23 cellular contexts compared by ENCODE assay signal in genomic region chr14:55482936-55483605, GRCh38. TPM values are rescaled to one million over a fixed set of nuclear protein-coding genes. Genes with fewer than 3 reads are reported as not detected.
DNase-seq lines count a peak whose midpoint lies in the region; ATAC-seq, FAIRE-seq and TF ChIP-seq lines count a peak whose summit lies in the region.
"Had no signal": no experiment of that assay in that cellular context is flagged by ENCODE, and none has a peak within 500 bp of the region (broad histone marks: within the 10 kb centered on the region; RNA-seq: fewer than 3 reads in every experiment).

No MANE protein-coding gene starts in this region.

- no peaks in the 10 kb centered on the region for H3K9me2 ChIP-seq in OCI-LY7 (ENCODE audit: insufficient read depth, low read length)

- no peak for TF ChIP-seq CTCF in RWPE2 (IDR thresholded peaks at IDR 0.05; ENCODE audit: poor library complexity, severe bottlenecking)
- TF ChIP-seq CTCF in endothelial cell of umbilical vein (IDR thresholded peaks at IDR 0.05; ENCODE audit: extremely low read depth in 1 of 2, insufficient read depth in 1 of 2, low read depth in 1 of 2, low read length in 2 of 2), result no peak
- TF ChIP-seq CTCF in OCI-LY7 (conservative IDR thresholded peaks at IDR 0.05; ENCODE audit: low read length), result no peak
- TF ChIP-seq CTCF in colonic mucosa (IDR thresholded peaks at IDR 0.05), result no peak
- TF ChIP-seq CTCF in vagina (IDR thresholded peaks at IDR 0.05), result no peak

- no peak overlapping the region for H2AFZ ChIP-seq in endothelial cell of umbilical vein (ENCODE audit: low read depth, low read length)
- H2AFZ ChIP-seq in neuron (ENCODE audit: low read depth, low read length), result peak overlapping the region; percentile 36
- H2AFZ ChIP-seq in OCI-LY7 (ENCODE audit: low read length), result no peak overlapping the region
- H2AFZ ChIP-seq: GM23338 had no signal

- no peaks in the 10 kb centered on the region for H4K20me1 ChIP-seq in endothelial cell of umbilical vein (replicated peaks; ENCODE audit: control insufficient read depth, extremely low read depth, insufficient read depth, low read length)
- H4K20me1 ChIP-seq in OCI-LY7 (ENCODE audit: insufficient read depth, low read length), result no peaks in the 10 kb centered on the region
- H4K20me1 ChIP-seq: BLaER1 had no signal

- FAIRE-seq in endothelial cell of umbilical vein (lab: Jason Lieb, UNC), result no peak

- H3K4me1 ChIP-seq in RWPE2 (ENCODE audit: insufficient read depth, poor library complexity, severe bottlenecking) (peaks cover 11% of the 10 kb centered on the region), endothelial cell of umbilical vein (ENCODE audit: control insufficient read depth, extremely low read depth, insufficient read depth, low read length) (peaks cover 3% of the 10 kb centered on the region), neuron (ENCODE audit: insufficient read depth, low read length) (peaks cover 11% of the 10 kb centered on the region), OCI-LY7 (ENCODE audit: insufficient read depth, low read length, poor library complexity, severe bottlenecking) (no peaks in the 10 kb centered on the region), colonic mucosa (no peaks in the 10 kb centered on the region), vagina (no peaks in the 10 kb centered on the region)
- H3K4me1 ChIP-seq: BLaER1, Peyer's patch had no signal

- H3K9ac ChIP-seq in endothelial cell of umbilical vein (replicated peaks; ENCODE audit: extremely low read depth, insufficient read depth, low read length) (no peak overlapping the region), colonic mucosa (ENCODE audit: low read depth in 2 of 2, low read length in 2 of 2) (no peak overlapping the region)
- H3K9ac ChIP-seq: BLaER1 had no signal

- H3K27me3 ChIP-seq in RWPE2 (ENCODE audit: insufficient read depth, poor library complexity, severe bottlenecking), result no peaks in the 10 kb centered on the region
- H3K27me3 ChIP-seq in endothelial cell of umbilical vein (ENCODE audit: control insufficient read depth in 2 of 2, insufficient read depth in 2 of 2, low read length in 2 of 2), result no peaks in the 10 kb centered on the region
- H3K27me3 ChIP-seq in neuron (ENCODE audit: insufficient read depth, low read length), result no peaks in the 10 kb centered on the region
- H3K27me3 ChIP-seq in colonic mucosa, result no peaks in the 10 kb centered on the region
- H3K27me3 ChIP-seq in vagina, result no peaks in the 10 kb centered on the region
- H3K27me3 ChIP-seq: BLaER1, Peyer's patch, SJSA1 had no signal

- CTCF ChIA-PET in endothelial cell of umbilical vein (lab: Charles Lee) (interaction anchor here (1.1 to 1.4 kb wide), 3 partner anchors 20 to 37 kb away, joined by 4 to 5 read pairs (median 4); no protein-coding TSS in a partner anchor), OCI-LY7 (lab: Charles Lee; ENCODE audit: unreplicated experiment) (no interaction called here)

- H3K4me3 ChIP-seq in RWPE2 (ENCODE audit: severe bottlenecking), result no peak overlapping the region
- no peak overlapping the region for H3K4me3 ChIP-seq in endothelial cell of umbilical vein (replicated peaks in 1 of 3; ENCODE audit: insufficient read depth in 1 of 3, low read depth in 1 of 3, low read length in 3 of 3)
- H3K4me3 ChIP-seq in neuron (ENCODE audit: low read length), result no peak overlapping the region
- H3K4me3 ChIP-seq in OCI-LY7 (ENCODE audit: low read depth, low read length, poor library complexity, severe bottlenecking), result no peak overlapping the region
- no peak overlapping the region for H3K4me3 ChIP-seq in colonic mucosa
- no peak overlapping the region for H3K4me3 ChIP-seq in vagina
- H3K4me3 ChIP-seq: BLaER1, GM23338, HAP-1, Peyer's patch, SJSA1 had no signal

- no peaks in the 10 kb centered on the region for H3K9me1 ChIP-seq in endothelial cell of umbilical vein (replicated peaks; ENCODE audit: control insufficient read depth, extremely low read depth, insufficient read depth, low read length)

- DNase-seq in NCI-H146 (lab: John Stamatoyannopoulos, UW) (peak; percentile 31), RWPE2 (ENCODE audit: low spot score) (no peak), endothelial cell of umbilical vein (ENCODE audit: low read depth, low spot score) (peak; percentile 39), OCI-LY7 (ENCODE audit: low spot score) (no peak), colonic mucosa (no peak), vagina (ENCODE audit: extremely low spot score in 2 of 2) (no peak)
- DNase-seq: ACHN; CD4-positive, alpha-beta T cell; COR-L47; DMS79 treated with DMSO at 0.1 percent for 48 hours; KG1; NCI-H1105; NCI-H1930; Peyer's patch had no signal

- ATAC-seq in RWPE2 (ENCODE audit: low read depth), result peak; percentile 25; the same call in 1 of the 3 replicates
- ATAC-seq in HG02981 (IDR thresholded peaks at IDR 0.05; ENCODE audit: unreplicated experiment), result no peak
- ATAC-seq: GM23338, Right ventricle myocardium inferior had no signal

- H3K27ac ChIP-seq in RWPE2 (ENCODE audit: poor library complexity, severe bottlenecking), result peak overlapping the region; percentile 11
- no peak overlapping the region for H3K27ac ChIP-seq in endothelial cell of umbilical vein (ENCODE audit: insufficient read depth, low read depth, low read length)
- no peak overlapping the region for H3K27ac ChIP-seq in OCI-LY7 (ENCODE audit: low read depth, low read length, poor library complexity, severe bottlenecking)
- H3K27ac ChIP-seq in colonic mucosa, result no peak overlapping the region
- H3K27ac ChIP-seq in vagina, result no peak overlapping the region
- H3K27ac ChIP-seq: BLaER1, Peyer's patch, SJSA1 had no signal

- TF ChIP-seq POLR2A in endothelial cell of umbilical vein (IDR thresholded peaks at IDR 0.05; ENCODE audit: low read depth, low read length) (no peak), vagina (IDR thresholded peaks at IDR 0.05) (no peak)

- intact Hi-C loops in endothelial cell of umbilical vein (cut with micrococcal nuclease) (no loop called here), OCI-LY7 (cut with micrococcal nuclease; ENCODE audit: unreplicated experiment) (no loop called here), colonic mucosa (cut with DNase I) (no loop called here), vagina (cut with DNase I) (no loop called here)

- no peak overlapping the region for H3K4me2 ChIP-seq in endothelial cell of umbilical vein (ENCODE audit: insufficient read depth, low read length)
- H3K4me2 ChIP-seq in OCI-LY7 (ENCODE audit: low read length), result no peak overlapping the region
- H3K4me2 ChIP-seq: BLaER1, GM23338 had no signal

- H3K9me3 ChIP-seq in RWPE2 (ENCODE audit: severe bottlenecking) (no peaks in the 10 kb centered on the region), endothelial cell of umbilical vein (replicated peaks; ENCODE audit: control insufficient read depth, insufficient read depth, low read length) (no peaks in the 10 kb centered on the region), neuron (ENCODE audit: low read length) (no peaks in the 10 kb centered on the region), OCI-LY7 (ENCODE audit: low read length) (no peaks in the 10 kb centered on the region), colonic mucosa (no peaks in the 10 kb centered on the region), vagina (no peaks in the 10 kb centered on the region)
- H3K9me3 ChIP-seq: BLaER1, HAP-1, Peyer's patch, SJSA1 had no signal

- POLR2A ChIA-PET in endothelial cell of umbilical vein (lab: Charles Lee) (no interaction called here), OCI-LY7 (lab: Charles Lee) (interaction anchor here (0.6 to 1.4 kb wide), 3 partner anchors 10 to 89 kb away, joined by 3 to 4 read pairs (median 3); no protein-coding TSS in a partner anchor)

- H3K36me3 ChIP-seq in RWPE2 (ENCODE audit: low read depth), result no peaks in the 10 kb centered on the region
- no peaks in the 10 kb centered on the region for H3K36me3 ChIP-seq in endothelial cell of umbilical vein (ENCODE audit: control insufficient read depth in 2 of 2, extremely low read depth in 1 of 2, insufficient read depth in 2 of 2, low read length in 2 of 2)
- no peaks in the 10 kb centered on the region for H3K36me3 ChIP-seq in neuron (ENCODE audit: insufficient read depth, low read length)
- no peaks in the 10 kb centered on the region for H3K36me3 ChIP-seq in OCI-LY7 (ENCODE audit: insufficient read depth, low read length)
- H3K36me3 ChIP-seq in colonic mucosa, result no peaks in the 10 kb centered on the region
- H3K36me3 ChIP-seq in vagina, result no peaks in the 10 kb centered on the region
- H3K36me3 ChIP-seq: BLaER1, HAP-1, Peyer's patch, SJSA1 had no signal

- BruUV-seq in endothelial cell of umbilical vein (replicated peaks; lab: Mats Ljungman, UMichigan) (no TSS peak), OCI-LY7 (replicated peaks; lab: Mats Ljungman, UMichigan) (no TSS peak)

- dilution Hi-C loops in endothelial cell of umbilical vein (cut with MboI; ENCODE audit: extremely low pct_ligation_motif_present, low sequenced_read_pairs), result no loop called here

- H3K79me2 ChIP-seq in endothelial cell of umbilical vein (ENCODE audit: control insufficient read depth, insufficient read depth, low read length), result no peaks in the 10 kb centered on the region
- no peaks in the 10 kb centered on the region for H3K79me2 ChIP-seq in OCI-LY7 (ENCODE audit: insufficient read depth, low read depth, low read length)

TF ChIP-seq in endothelial cell of umbilical vein, 7 proteins besides CTCF, POLR2A, EP300 and RAD21:
- no peak for TF ChIP-seq MYC (IDR thresholded peaks at IDR 0.05; ENCODE audit: low read depth, low read length)

RNA-seq across cellular contexts. Expression of gene TBPL2, which starts 42.7 kb away (rescaled TPM):
- total RNA-seq in endothelial cell of umbilical vein, result not detected in 2 replicates
- not detected in 2 replicates for polyA plus RNA-seq in endothelial cell of umbilical vein
- not detected in 2 replicates for polyA plus RNA-seq in endothelial cell of umbilical vein (2011; cell fraction: cytosol; rRNA removed)
- not detected in 2 replicates for polyA plus RNA-seq in endothelial cell of umbilical vein (2011; cell fraction: nucleus; rRNA removed)
- not detected in 2 replicates for polyA plus RNA-seq in endothelial cell of umbilical vein (2012)
- not detected in 2 replicates for polyA minus RNA-seq in endothelial cell of umbilical vein
- not detected for polyA minus RNA-seq in endothelial cell of umbilical vein (2011; cell fraction: cytosol; rRNA and poly(A)+ RNA removed)
- polyA minus RNA-seq in endothelial cell of umbilical vein (2011; cell fraction: nucleus; rRNA and poly(A)+ RNA removed), result not detected in 2 replicates
- not detected in 2 replicates for total RNA-seq in OCI-LY7 (2014; rRNA removed; shearing (Covaris generic))
- total RNA-seq in OCI-LY7 (2022), result not detected in 2 replicates
- total RNA-seq in colonic mucosa, result under 1 TPM in 1 of 2 donors, not detected in 1; 0.12 TPM
- total RNA-seq in vagina, result not detected
- total RNA-seq: CD4-positive, alpha-beta T cell; HT1080; NCI-H460; Peyer's patch; Right ventricle myocardium inferior; SJSA1 had no signal
- polyA plus RNA-seq: GM23338 had no signal

Comparison
In these comparisons a context has a peak if more than half of its experiments do, and no peak if none do; other contexts are left out.
1. DNase-seq: peak in NCI-H146 (single experiment) and endothelial cell of umbilical vein (single experiment); none in RWPE2 (single experiment), OCI-LY7 (single experiment), colonic mucosa (single experiment) and vagina (0 of 2).